In the genomic region with DNA sequence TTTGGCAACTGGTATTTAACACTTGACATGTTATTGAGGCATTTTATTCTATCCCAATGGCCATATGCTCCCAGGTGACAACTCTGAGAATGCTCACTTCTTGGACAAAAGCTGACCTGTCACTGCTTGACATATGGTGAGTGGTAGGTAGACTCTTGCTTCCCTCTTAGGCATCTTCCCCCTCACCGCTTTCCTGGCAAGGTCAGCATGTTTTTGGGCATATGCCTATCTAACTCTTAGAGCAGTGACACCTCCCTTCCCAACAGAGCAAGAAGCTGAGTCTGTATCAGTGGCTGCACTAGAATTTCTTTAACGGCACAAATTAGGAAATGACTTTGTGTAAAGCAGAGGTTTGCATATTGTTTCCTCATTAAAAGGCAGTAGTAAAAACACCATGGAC, we compare ENCODE assay signal across 21 cellular contexts.
"Had no signal": no experiment of that assay in that cellular context is flagged by ENCODE, and none has a peak within 500 bp of the region (broad histone marks: within the 10 kb centered on the region; RNA-seq: fewer than 3 reads in every experiment).

No MANE protein-coding gene starts in this region.

- H3K27ac ChIP-seq: RWPE1, SJSA1 had no signal

- H3K4me3 ChIP-seq: MG63, SJSA1 had no signal

- H3K27me3 ChIP-seq: MG63, SJSA1 had no signal

- H3K36me3 ChIP-seq: MG63, SJSA1 had no signal

- H3K9me3 ChIP-seq: MG63, SJSA1, SK-N-SH had no signal

- DNase-seq: IMR-90, Karpas-422, KG1, MG63, NCI-H1092, NCI-H1436, NCI-H187, NCI-H2029, NCI-H2081 treated with DMSO at 0.1 percent for 48 hours, NCI-H2171, NCI-H226, NCI-H446, NCI-H510A treated with DMSO at 0.1 percent for 48 hours, NCI-H526, NCI-H748 treated with DMSO at 0.1 percent for 48 hours, PC-3, SIG-M5, SK-N-SH, SW 1271 had no signal

- H3K4me1 ChIP-seq: SJSA1 had no signal
